In the genomic region with DNA sequence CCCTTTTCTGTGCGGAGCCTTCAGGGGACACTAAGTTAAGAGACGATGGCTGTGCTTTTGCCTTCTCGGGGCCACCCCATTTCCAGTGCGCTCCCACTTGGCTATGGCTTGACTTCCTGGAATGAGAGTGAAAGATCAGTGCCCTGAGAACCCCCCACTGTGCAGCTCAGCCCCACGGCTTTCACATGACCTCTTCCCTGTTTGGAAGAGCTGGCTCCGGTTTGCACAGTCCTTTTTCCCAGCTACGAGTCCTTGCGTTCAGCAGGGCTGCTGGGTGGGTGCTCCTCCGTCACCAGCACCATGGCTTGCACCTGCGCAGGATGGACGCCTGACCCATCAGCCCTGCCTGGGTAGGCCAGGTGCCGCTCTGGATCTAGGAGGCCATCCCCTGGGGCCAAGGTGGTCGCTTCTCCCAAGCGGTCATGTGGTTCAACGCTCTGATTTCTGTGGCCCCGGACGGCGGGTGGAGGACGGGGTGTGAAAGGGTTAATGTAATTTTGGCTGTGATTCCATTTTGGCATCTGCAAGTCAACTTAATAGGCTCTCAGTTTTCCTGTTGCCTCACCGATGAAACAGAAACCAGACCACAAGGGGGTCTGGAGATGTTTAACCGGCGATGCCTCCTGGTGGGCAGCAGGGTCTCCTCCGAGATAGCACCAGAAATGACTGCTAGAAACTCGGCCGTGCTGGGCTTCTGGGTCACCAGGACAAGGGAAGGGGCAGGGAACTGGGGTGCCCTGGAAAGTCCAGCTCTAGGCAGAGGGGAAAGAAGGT, we compare ENCODE assay signal across 13 cellular contexts.
DNase-seq lines count a peak whose midpoint lies in the region; FAIRE-seq and TF ChIP-seq lines count a peak whose summit lies in the region.
"Had no signal": no experiment of that assay in that cellular context is flagged by ENCODE, and none has a peak within 500 bp of the region (broad histone marks: within the 10 kb centered on the region; RNA-seq: fewer than 3 reads in every experiment).

No MANE protein-coding gene starts in this region.

- peak; percentile 53 for DNase-seq in NCI-H2107 treated with DMSO at 0.1 percent for 48 hours (lab: John Stamatoyannopoulos, UW; ENCODE audit: unreplicated experiment)
- DNase-seq in NCI-H2107 (lab: John Stamatoyannopoulos, UW), result no peak
- no peak for DNase-seq in endothelial cell of umbilical vein (ENCODE audit: low read depth, low spot score)
- no peak for DNase-seq in mesothelial cell of epicardium (ENCODE audit: low spot score in 2 of 2, unreplicated experiment in 2 of 2)
- DNase-seq in vagina (ENCODE audit: extremely low spot score in 2 of 2), result no peak
- DNase-seq in AG08396 (ENCODE audit: low spot score), result no peak
- no peak for DNase-seq in C1 segment of cervical spinal cord (lab: John Stamatoyannopoulos, UW)
- DNase-seq in posterior cingulate gyrus, result no peak
- DNase-seq: midbrain, NCI-H1930 had no signal

- H3K9me3 Mint-ChIP-seq in mesothelial cell of epicardium, result no peaks in the 10 kb centered on the region
- H3K9me3 Mint-ChIP-seq: WTC11 had no signal

- no peaks in the 10 kb centered on the region for H3K27me3 Mint-ChIP-seq in mesothelial cell of epicardium (ENCODE audit: low read depth)

- H3K27ac Mint-ChIP-seq in mesothelial cell of epicardium, result peak overlapping the region; percentile 89
- H3K27ac Mint-ChIP-seq: WTC11 had no signal

- CTCF ChIA-PET in endothelial cell of umbilical vein (lab: Charles Lee), result interaction anchor here (1.2 to 1.8 kb wide), 4 partner anchors 12 to 46 kb away, joined by 4 to 7 read pairs (median 6); no protein-coding TSS in a partner anchor

- POLR2A ChIA-PET in endothelial cell of umbilical vein (lab: Charles Lee), result no interaction called here

- no peaks in the 10 kb centered on the region for H3K79me2 ChIP-seq in endothelial cell of umbilical vein (ENCODE audit: control insufficient read depth, insufficient read depth, low read length)

- TF ChIP-seq CTCF in endothelial cell of umbilical vein (IDR thresholded peaks at IDR 0.05; ENCODE audit: extremely low read depth in 1 of 2, insufficient read depth in 1 of 2, low read depth in 1 of 2, low read length in 2 of 2), result peak in 1 of 2 donors; percentile 23
- TF ChIP-seq CTCF in mesothelial cell of epicardium (IDR thresholded peaks at IDR 0.05; ENCODE audit: unreplicated experiment), result no peak
- peak in 1 of 3 experiments; percentile 33 for TF ChIP-seq CTCF in vagina (IDR thresholded peaks at IDR 0.05)

- H3K9me3 ChIP-seq in endothelial cell of umbilical vein (replicated peaks; ENCODE audit: control insufficient read depth, insufficient read depth, low read length) (no peaks in the 10 kb centered on the region), vagina (no peaks in the 10 kb centered on the region)

- dilution Hi-C loops in endothelial cell of umbilical vein (cut with MboI; ENCODE audit: extremely low pct_ligation_motif_present, low sequenced_read_pairs), result no loop called here

- H3K27ac ChIP-seq in endothelial cell of umbilical vein (ENCODE audit: insufficient read depth, low read depth, low read length) (no peak overlapping the region), vagina (peak overlapping the region; percentile 77)
- H3K27ac ChIP-seq: 22Rv1 had no signal

- BruUV-seq in endothelial cell of umbilical vein (replicated peaks; lab: Mats Ljungman, UMichigan), result no TSS peak

- no peak overlapping the region for H3K4me2 ChIP-seq in endothelial cell of umbilical vein (ENCODE audit: insufficient read depth, low read length)

- no peaks in the 10 kb centered on the region for H3K9me1 ChIP-seq in endothelial cell of umbilical vein (replicated peaks; ENCODE audit: control insufficient read depth, extremely low read depth, insufficient read depth, low read length)

- intact Hi-C loops in endothelial cell of umbilical vein (cut with micrococcal nuclease) (loop anchor here (1.0 kb wide), 1 partner anchor 46 kb away; no protein-coding TSS in a partner anchor), vagina (cut with DNase I) (no loop called here), posterior cingulate gyrus (cut with DNase I) (no loop called here)

- peak overlapping the region; percentile 49 for H2AFZ ChIP-seq in endothelial cell of umbilical vein (ENCODE audit: low read depth, low read length)

- H3K4me1 ChIP-seq in endothelial cell of umbilical vein (ENCODE audit: control insufficient read depth, extremely low read depth, insufficient read depth, low read length) (peaks cover 17% of the 10 kb centered on the region), vagina (peaks cover 79% of the 10 kb centered on the region)

- no peak overlapping the region for H3K4me3 ChIP-seq in endothelial cell of umbilical vein (replicated peaks in 1 of 3; ENCODE audit: insufficient read depth in 1 of 3, low read depth in 1 of 3, low read length in 3 of 3)
- H3K4me3 ChIP-seq in vagina, result peak overlapping the region in 1 of 2 donors; percentile 18

- no peak overlapping the region for H3K9ac ChIP-seq in endothelial cell of umbilical vein (replicated peaks; ENCODE audit: extremely low read depth, insufficient read depth, low read length)

- peak overlapping the region; percentile 27 for H3K4me3 Mint-ChIP-seq in mesothelial cell of epicardium
- H3K4me3 Mint-ChIP-seq: WTC11 had no signal

- TF ChIP-seq POLR2A in endothelial cell of umbilical vein (IDR thresholded peaks at IDR 0.05; ENCODE audit: low read depth, low read length) (no peak), vagina (IDR thresholded peaks at IDR 0.05) (no peak)

- H3K36me3 ChIP-seq in endothelial cell of umbilical vein (ENCODE audit: control insufficient read depth in 2 of 2, extremely low read depth in 1 of 2, insufficient read depth in 2 of 2, low read length in 2 of 2), result no peaks in the 10 kb centered on the region
- H3K36me3 ChIP-seq in vagina, result no peaks in the 10 kb centered on the region

- H3K36me3 Mint-ChIP-seq in mesothelial cell of epicardium, result no peaks in the 10 kb centered on the region
- H3K36me3 Mint-ChIP-seq: WTC11 had no signal

- H3K27me3 ChIP-seq in endothelial cell of umbilical vein (ENCODE audit: control insufficient read depth in 2 of 2, insufficient read depth in 2 of 2, low read length in 2 of 2) (no peaks in the 10 kb centered on the region), vagina (no peaks in the 10 kb centered on the region)

- FAIRE-seq in endothelial cell of umbilical vein (lab: Jason Lieb, UNC), result no peak
- FAIRE-seq: bronchial epithelial cell had no signal

- H4K20me1 ChIP-seq in endothelial cell of umbilical vein (replicated peaks; ENCODE audit: control insufficient read depth, extremely low read depth, insufficient read depth, low read length), result no peaks in the 10 kb centered on the region

- peaks cover 45% of the 10 kb centered on the region for H3K4me1 Mint-ChIP-seq in mesothelial cell of epicardium

TF ChIP-seq in endothelial cell of umbilical vein, 7 proteins besides CTCF, POLR2A, EP300 and RAD21:
- TF ChIP-seq EZH2 (IDR thresholded peaks at IDR 0.05; ENCODE audit: borderline replicate concordance, low read depth, low read length, severe bottlenecking), result no peak
- no peak for TF ChIP-seq JUN (IDR thresholded peaks at IDR 0.05; ENCODE audit: borderline replicate concordance, insufficient read depth, insufficient read length, low read depth)
- no peak for TF ChIP-seq POLR2AphosphoS5 (IDR thresholded peaks at IDR 0.05; ENCODE audit: insufficient read depth, low read depth, low read length)
- TF ChIP-seq MYC (IDR thresholded peaks at IDR 0.05; ENCODE audit: low read depth, low read length), result no peak
- TF ChIP-seq MAX (IDR thresholded peaks at IDR 0.05; ENCODE audit: insufficient read depth, insufficient read length), result no peak
- TF ChIP-seq FOS (IDR thresholded peaks at IDR 0.05; ENCODE audit: borderline replicate concordance, insufficient read depth, low read length), result no peak
- TF ChIP-seq GATA2 (IDR thresholded peaks at IDR 0.05; ENCODE audit: insufficient read depth, insufficient read length, low read depth, low read length), result no peak
